ENCODE assay signal across 28 cellular contexts in genomic region chr17:46821482-46822387, GRCh38. TPM values are rescaled to one million over a fixed set of nuclear protein-coding genes. Genes with fewer than 3 reads are reported as not detected.
DNase-seq lines count a peak whose midpoint lies in the region; ATAC-seq, FAIRE-seq and TF ChIP-seq lines count a peak whose summit lies in the region.
"Had no signal": no experiment of that assay in that cellular context is flagged by ENCODE, and none has a peak within 500 bp of the region (broad histone marks: within the 10 kb centered on the region; RNA-seq: fewer than 3 reads in every experiment).

No MANE protein-coding gene starts in this region.

- H3K9me2 ChIP-seq in HCT116 (ENCODE audit: insufficient read depth): no peaks in the 10 kb centered on the region

- POLR2A ChIA-PET in HCT116 (lab: Charles Lee) (no interaction called here), K562 (lab: Yijun Ruan, JAX) (no interaction called here)

- ATAC-seq in HCT116 (peak; percentile 50), K562 (peak; percentile 5; the same call in 2 of the 3 replicates), lower lobe of right lung (no peak)
- ATAC-seq: left cardiac atrium; right cardiac atrium; SK-N-SH treated with all-trans-retinoic acid at 6 μM for 48 hours; stimulated activated naive CD8-positive, alpha-beta T cell treated with anti-CD3 and anti-CD28 coated beads, Interleukin-15, Interleukin-2, amounts not matched to agents 100 U/mL and 50 U/mL, for 24 hours had no signal

- DNase-seq in HCT116 (ENCODE audit: low read depth, low spot score) (no peak), K562 (ENCODE audit: extremely low read depth in 1 of 4, low spot score in 3 of 4) (peak in 1 of 4 experiments; percentile 34), iPS-NIHi7 (ENCODE audit: extremely low spot score) (peak; percentile 63), osteoblast (ENCODE audit: insufficient read length, low spot score, missing footprints) (peak; percentile 87), lower lobe of right lung (no peak), CD1c-positive myeloid dendritic cell (ENCODE audit: extremely low spot score) (no peak), caudate nucleus (lab: John Stamatoyannopoulos, UW) (no peak)
- DNase-seq: CD4-positive, alpha-beta memory T cell; effector memory CD4-positive, alpha-beta T cell; foreskin melanocyte; left cardiac atrium; NCI-H1092; NCI-H345; right cardiac atrium had no signal

- TF ChIP-seq RAD21 in HCT116 (IDR thresholded peaks at IDR 0.05; ENCODE audit: low read depth) (no peak), K562 (CRISPR knock-in tag; conservative IDR thresholded peaks at IDR 0.05 in 1 of 2, IDR thresholded peaks at IDR 0.05 in 1 of 2) (no peak)

- no peak overlapping the region for H3K9ac ChIP-seq in HCT116 (ENCODE audit: low read length)
- H3K9ac ChIP-seq in K562 (ENCODE audit: insufficient read depth in 1 of 2, low read depth in 2 of 2, low read length in 2 of 2): 0 out of 4 replicates have a peak overlapping the region, but pooled peaks of 1 of the 2 experiments have one; percentile 20

- H3K27me3 ChIP-seq in HCT116 (ENCODE audit: insufficient read depth, low read length): no peaks in the 10 kb centered on the region
- no peaks in the 10 kb centered on the region for H3K27me3 ChIP-seq in K562 (ENCODE audit: control insufficient read depth in 2 of 2, insufficient read depth in 2 of 2, low read length in 2 of 2)
- peaks cover 64% of the 10 kb centered on the region for H3K27me3 ChIP-seq in osteoblast (ENCODE audit: insufficient read depth, low read length)
- H3K27me3 ChIP-seq in lower lobe of right lung (ENCODE audit: low read depth): peaks cover 74% of the 10 kb centered on the region

- H3K9me3 ChIP-seq in HCT116 (ENCODE audit: control insufficient read depth in 1 of 2, insufficient read depth in 1 of 2, low read depth in 1 of 2, low read length in 2 of 2) (no peaks in the 10 kb centered on the region), K562 (replicated peaks; ENCODE audit: control insufficient read depth, insufficient read depth, low read depth, low read length) (no peaks in the 10 kb centered on the region), osteoblast (ENCODE audit: low read depth, low read length) (no peaks in the 10 kb centered on the region), lower lobe of right lung (no peaks in the 10 kb centered on the region)
- H3K9me3 ChIP-seq: colonic mucosa, esophagus muscularis mucosa, pancreas, vagina had no signal

- H3K4me2 ChIP-seq in HCT116 (ENCODE audit: low read length) (peak overlapping the region; percentile 72; the same call in 1 of the 2 replicates), K562 (ENCODE audit: insufficient read depth, low read length) (no peak overlapping the region; the same call in 1 of the 2 replicates), osteoblast (ENCODE audit: insufficient read depth, low read length) (no peak overlapping the region)
- H3K4me2 ChIP-seq: hepatocyte had no signal

- RAD21 ChIA-PET in HCT116 (lab: Charles Lee; ENCODE audit: low non-redundant PET in 1 of 2, low total read pairs in 2 of 2, uncharacterized antibody in 2 of 2, unreplicated experiment in 2 of 2): interaction anchor here in 1 of 2 experiments (0.6 kb wide), 1 partner anchor 23 kb away, joined by 3 read pairs; no protein-coding TSS in a partner anchor

- H3K79me2 ChIP-seq in HCT116 (ENCODE audit: insufficient read depth, low read length) (no peaks in the 10 kb centered on the region), K562 (ENCODE audit: control insufficient read depth, insufficient read depth, low read length) (no peaks in the 10 kb centered on the region), osteoblast (ENCODE audit: insufficient read depth, low read length) (no peaks in the 10 kb centered on the region)
- H3K79me2 ChIP-seq: hepatocyte had no signal

- H3K4me3 ChIP-seq in HCT116 (replicated peaks in 1 of 2; ENCODE audit: low read depth in 1 of 2, low read length in 2 of 2) (no peak overlapping the region), K562 (no peak overlapping the region), osteoblast (ENCODE audit: insufficient read depth, low read length) (no peak overlapping the region), lower lobe of right lung (no peak overlapping the region)
- H3K4me3 ChIP-seq: colonic mucosa, esophagus muscularis mucosa, hepatocyte, pancreas, vagina had no signal

- no TSS peak for BruUV-seq in HCT116 (replicated peaks; lab: Mats Ljungman, UMichigan)
- BruUV-seq in K562 (replicated peaks; lab: Mats Ljungman, UMichigan): no TSS peak

- no peak for TF ChIP-seq EP300 in K562 (IDR thresholded peaks at IDR 0.05; ENCODE audit: low read length)

- no peaks in the 10 kb centered on the region for H3K9me1 ChIP-seq in K562 (ENCODE audit: control insufficient read depth, insufficient read depth, low read length)

- no peak for FAIRE-seq in K562 (lab: Jason Lieb, UNC)
- FAIRE-seq: bronchial epithelial cell, H54 had no signal

- H3K27ac ChIP-seq in HCT116 (ENCODE audit: low read depth, low read length): no peak overlapping the region
- H3K27ac ChIP-seq in K562 (ENCODE audit: extremely low read depth, low read depth, low read length): no peak overlapping the region
- H3K27ac ChIP-seq in osteoblast (ENCODE audit: low read depth, low read length): no peak overlapping the region
- H3K27ac ChIP-seq in lower lobe of right lung: no peak overlapping the region
- no peak overlapping the region for H3K27ac ChIP-seq in caudate nucleus (ENCODE audit: low read depth, low read length)
- H3K27ac ChIP-seq: colonic mucosa, esophagus muscularis mucosa, hepatocyte, pancreas, vagina, VCaP had no signal

- no peak for TF ChIP-seq POLR2A in HCT116 (IDR thresholded peaks at IDR 0.05; ENCODE audit: borderline replicate concordance, extremely low read depth, insufficient read depth, insufficient read length)
- TF ChIP-seq POLR2A in K562 (conservative IDR thresholded peaks at IDR 0.05): no peak

- intact Hi-C loops in HCT116 (cut with micrococcal nuclease): no loop called here
- intact Hi-C loops in K562 (cut with micrococcal nuclease): loop anchor here (1.0 kb wide), 1 partner anchor 39 kb away; no protein-coding TSS in a partner anchor
- intact Hi-C loops in lower lobe of right lung (cut with DNase I): no loop called here

- WGBS in K562 (ENCODE audit: insufficient coverage, low coverage, missing lambda C conversion rate): 62% methylated on average over 19 of the region's 31 CpGs

- H3K36me3 ChIP-seq in HCT116 (ENCODE audit: control insufficient read depth in 1 of 2, insufficient read depth in 2 of 2, low read length in 2 of 2): no peaks in the 10 kb centered on the region
- no peaks in the 10 kb centered on the region for H3K36me3 ChIP-seq in K562 (ENCODE audit: control insufficient read depth, insufficient read depth, low read length)
- H3K36me3 ChIP-seq in osteoblast (ENCODE audit: insufficient read depth, low read length): no peaks in the 10 kb centered on the region
- no peaks in the 10 kb centered on the region for H3K36me3 ChIP-seq in lower lobe of right lung
- H3K36me3 ChIP-seq: colonic mucosa, esophagus muscularis mucosa, pancreas, vagina had no signal

- in situ Hi-C loops in K562 (cut with MboI): loop anchor here (25.0 kb wide), 1 partner anchor 1234 kb away; no protein-coding TSS in a partner anchor

- H3K4me1 ChIP-seq in HCT116 (ENCODE audit: control insufficient read depth in 1 of 2, insufficient read depth in 2 of 2, low read length in 2 of 2) (peaks cover 0 to 5% of the 10 kb centered on the region in 2 experiments; a peak in 2 of 4 replicates), K562 (replicated peaks in 1 of 2; ENCODE audit: control insufficient read depth in 2 of 2, insufficient read depth in 2 of 2, low read length in 2 of 2) (peaks cover 17 to 55% of the 10 kb centered on the region in 2 experiments; a peak in 4 of 5 replicates), osteoblast (ENCODE audit: insufficient read depth, low read length) (peaks cover 5% of the 10 kb centered on the region), lower lobe of right lung (peaks cover 20% of the 10 kb centered on the region)

- H4K20me1 ChIP-seq in HCT116 (ENCODE audit: insufficient read depth) (no peaks in the 10 kb centered on the region), K562 (replicated peaks; ENCODE audit: control insufficient read depth, insufficient read depth, low read length) (no peaks in the 10 kb centered on the region; the same call in 1 of the 2 replicates), osteoblast (ENCODE audit: insufficient read depth, low read length) (no peaks in the 10 kb centered on the region)

- CTCF ChIA-PET in HCT116 (lab: Charles Lee) (interaction anchor here (1.3 to 1.7 kb wide), 3 partner anchors 9 to 14 kb away, joined by 6 to 9 read pairs (median 8); no protein-coding TSS in a partner anchor), K562 (lab: Yijun Ruan, JAX; ENCODE audit: low intra/inter-chr PET ratio) (interaction anchor here (0.6 kb wide), 1 partner anchor 180 kb away, joined by 4 read pairs; no protein-coding TSS in a partner anchor)

- H2AFZ ChIP-seq in HCT116 (ENCODE audit: low read depth, low read length, poor library complexity, severe bottlenecking): no peak overlapping the region
- H2AFZ ChIP-seq in K562 (ENCODE audit: low read depth, low read length): peak overlapping the region; percentile 51; the same call in 1 of the 2 replicates
- no peak overlapping the region for H2AFZ ChIP-seq in osteoblast (ENCODE audit: low read length)
- H2AFZ ChIP-seq: hepatocyte had no signal

- TF ChIP-seq CTCF in HCT116 (IDR thresholded peaks at IDR 0.05 in 2 of 3, conservative IDR thresholded peaks at IDR 0.05 in 1 of 3; ENCODE audit: borderline replicate concordance in 1 of 3, insufficient read depth in 1 of 3, low read depth in 2 of 3, low read length in 2 of 3) (no peak), K562 (IDR thresholded peaks at IDR 0.05 in 2 of 3, conservative IDR thresholded peaks at IDR 0.05 in 1 of 3; ENCODE audit: insufficient read depth in 2 of 3, low read depth in 1 of 3, low read length in 3 of 3) (no peak), osteoblast (IDR thresholded peaks at IDR 0.05; ENCODE audit: extremely low read depth, low read depth, low read length) (no peak), lower lobe of right lung (IDR thresholded peaks at IDR 0.05) (no peak)

RNA-seq across cellular contexts. Expression of gene WNT3, which starts 3.2 kb away (rescaled TPM):
- 5.5 TPM for total RNA-seq in HCT116 (2021; ENCODE audit: unreplicated experiment)
- polyA plus RNA-seq in HCT116 (2012): 3.4 TPM in 2 replicates
- total RNA-seq in K562 (2011; cell fraction: chromatin; rRNA removed; ENCODE audit: low replicate concordance): 8.1 and 10.9 TPM in 2 replicates
- total RNA-seq in K562 (2011; cell fraction: nucleolus; rRNA removed): 6.1 and 6.8 TPM in 2 replicates
- total RNA-seq in K562 (2011; cell fraction: nucleoplasm; rRNA removed): 7.8 and 8.3 TPM in 2 replicates
- 1.5 and 2.9 TPM in 2 replicates for total RNA-seq in K562 (2014; rRNA removed)
- total RNA-seq in K562 (2014; rRNA removed; fragmentation: Illumina TruSeq; extraction: Trizol): 2.2 and 2.4 TPM in 2 replicates
- total RNA-seq in K562 (2015; rRNA removed; fragmentation: Illumina TruSeq; extraction: Trizol): 2.6 and 2.8 TPM in 2 replicates
- total RNA-seq in K562 (2021): 2.7 and 3.5 TPM in 2 replicates
- 5.9 and 6.1 TPM in 2 replicates for polyA plus RNA-seq in K562 (2011; rRNA removed)
- polyA plus RNA-seq in K562 (2011; cell fraction: cytosol; rRNA removed): 3.4 and 3.9 TPM in 2 replicates
- polyA plus RNA-seq in K562 (2011; cell fraction: nucleus; rRNA removed): 18.0 and 19.7 TPM in 2 replicates
- polyA plus RNA-seq in K562 (2012): 2.5 and 2.8 TPM in 2 replicates
- polyA plus RNA-seq in K562 (2014; fragmentation: Illumina TruSeq; extraction: Trizol): 3.2 and 3.6 TPM in 2 replicates
- polyA plus RNA-seq in K562 (2014; fragmentation: Nextera tagmentation; extraction: Ambion mirVana): 1 to 10 TPM; 2.1 to 3.5 TPM
- 2.5 and 3.3 TPM in 2 replicates for polyA plus RNA-seq in K562 (2014; rRNA removed)
- 2.9 and 3.6 TPM in 2 replicates for polyA minus RNA-seq in K562 (2011; rRNA and poly(A)+ RNA removed)
- polyA minus RNA-seq in K562 (2011; cell fraction: cytosol; rRNA and poly(A)+ RNA removed): 2.0 and 2.4 TPM in 2 replicates
- 2.6 and 2.7 TPM in 2 replicates for polyA minus RNA-seq in K562 (2011; cell fraction: nucleus; rRNA and poly(A)+ RNA removed)
- total RNA-seq in osteoblast: 0.88 and 1.1 TPM in 2 replicates
- total RNA-seq in lower lobe of right lung: 2.2 TPM
- total RNA-seq: CD4-positive, alpha-beta memory T cell; naive thymus-derived CD8-positive, alpha-beta T cell; T-helper 2 cell treated with Interferon-gamma antibody and Interleukin-4, amounts not matched to agents 100 ng/mL and 5 ng/mL, for 36 hours had no signal
- polyA plus RNA-seq: CD4-positive, alpha-beta memory T cell; naive thymus-derived CD8-positive, alpha-beta T cell had no signal

RNA-seq across cellular contexts. Expression of gene WNT9B, which starts 29.6 kb away (rescaled TPM):
- total RNA-seq in HCT116 (2021; ENCODE audit: unreplicated experiment) (not detected), K562 (2014; rRNA removed) (not detected in 2 replicates), K562 (2014; rRNA removed; fragmentation: Illumina TruSeq; extraction: Trizol) (not detected in 2 replicates), K562 (2015; rRNA removed; fragmentation: Illumina TruSeq; extraction: Trizol) (not detected in 2 replicates), K562 (2021) (not detected in 2 replicates), osteoblast (0.36 TPM in 1 of 2 replicates, not detected in the other), lower lobe of right lung (0.80 TPM)
- not detected in 2 replicates for polyA plus RNA-seq in HCT116 (2012)
- not detected in 2 replicates for total RNA-seq in K562 (2011; cell fraction: chromatin; rRNA removed; ENCODE audit: low replicate concordance)
- total RNA-seq in K562 (2011; cell fraction: nucleolus; rRNA removed): not detected in 2 replicates
- not detected in 2 replicates for total RNA-seq in K562 (2011; cell fraction: nucleoplasm; rRNA removed)
- polyA plus RNA-seq in K562 (2011; rRNA removed) (not detected in 2 replicates), K562 (2014; fragmentation: Illumina TruSeq; extraction: Trizol) (not detected in 2 replicates), K562 (2014; fragmentation: Nextera tagmentation; extraction: Ambion mirVana) (not detected), K562 (2014; rRNA removed) (not detected in 2 replicates)
- polyA plus RNA-seq in K562 (2011; cell fraction: cytosol; rRNA removed): not detected in 2 replicates
- not detected in 2 replicates for polyA plus RNA-seq in K562 (2011; cell fraction: nucleus; rRNA removed)
- polyA plus RNA-seq in K562 (2012): not detected in 2 replicates
- polyA minus RNA-seq in K562 (2011; rRNA and poly(A)+ RNA removed): not detected in 2 replicates
- not detected in 2 replicates for polyA minus RNA-seq in K562 (2011; cell fraction: cytosol; rRNA and poly(A)+ RNA removed)
- polyA minus RNA-seq in K562 (2011; cell fraction: nucleus; rRNA and poly(A)+ RNA removed): not detected in 2 replicates
- total RNA-seq: activated CD4-positive, alpha-beta T cell treated with anti-CD3 and anti-CD28 coated beads, Interleukin-2, amount 10 ng/mL, durations not matched to agents 24 days and 14 days; bronchial epithelial cell; CD4-positive, alpha-beta memory T cell; colonic mucosa; naive thymus-derived CD8-positive, alpha-beta T cell; OCI-LY7; T-helper 2 cell treated with Interferon-gamma antibody and Interleukin-4, amounts not matched to agents 100 ng/mL and 5 ng/mL, for 36 hours; vagina had no signal
- polyA plus RNA-seq: CD4-positive, alpha-beta memory T cell; naive thymus-derived CD8-positive, alpha-beta T cell; pancreas had no signal

Comparison
In these comparisons a context has a peak if more than half of its experiments do, and no peak if none do; other contexts are left out.
1. ATAC-seq: peak in HCT116 (single experiment) and K562 (single experiment); none in lower lobe of right lung (0 of 2).
2. DNase-seq: peak in iPS-NIHi7 (single experiment) and osteoblast (single experiment); none in HCT116 (single experiment), lower lobe of right lung (single experiment), CD1c-positive myeloid dendritic cell (single experiment) and caudate nucleus (0 of 61).
3. Of the 22 proteins assayed by ChIP-seq in both K562 and HCT116: peak only in K562: none; only in HCT116: ZFX; in both: none; in neither: 21.